Comparison of ENCODE assay signal across 24 cellular contexts in genomic region chr11:47688986-47689385, GRCh38. TPM values are rescaled to one million over a fixed set of nuclear protein-coding genes. Genes with fewer than 3 reads are reported as not detected.
"Had no signal": no experiment of that assay in that cellular context is flagged by ENCODE, and none has a peak within 500 bp of the region (broad histone marks: within the 10 kb centered on the region; RNA-seq: fewer than 3 reads in every experiment).

No MANE protein-coding gene starts in this region.

- DNase-seq: glutamatergic neuron; heart left ventricle; islet precursor cell; lower lobe of right lung; mammary epithelial cell; mesenchymal stem cell; naive thymus-derived CD4-positive, alpha-beta T cell; pancreas; retina; right cardiac atrium; spleen; stimulated activated CD4-positive, alpha-beta T cell treated with anti-CD3 and anti-CD28 coated beads, Interleukin-4, amount 100 ng/mL, for 24 hours; stimulated activated naive CD4-positive, alpha-beta T cell treated with Interleukin-2 at 50 U/mL for 16 hours; stimulated activated naive CD8-positive, alpha-beta T cell treated with anti-CD3 and anti-CD28 coated beads, Interleukin-15, amount 100 ng/mL, for 72 hours; substantia nigra had no signal

- ATAC-seq: heart left ventricle; left lobe of liver; lower lobe of right lung; naive thymus-derived CD4-positive, alpha-beta T cell; natural killer cell treated with Interleukin-12 subunit alpha and Interleukin-12 subunit beta and Interleukin-15 and Interleukin-18, amount 100 ng/mL, for 72 hours; pancreas; right cardiac atrium; sciatic nerve; stimulated activated effector memory CD8-positive, alpha-beta T cell treated with anti-CD3 and anti-CD28 coated beads, Interleukin-12 subunit alpha, Interleukin-12 subunit beta, amount 100 ng/mL, for 72 hours; stimulated activated naive CD8-positive, alpha-beta T cell treated with anti-CD3 and anti-CD28 coated beads, Interleukin-15, amount 100 ng/mL, for 72 hours; upper lobe of right lung had no signal

- H3K4me3 ChIP-seq: heart left ventricle, lower lobe of right lung, pancreas, prostate gland, skin epidermis, spleen, upper lobe of right lung had no signal

- H3K9me3 ChIP-seq: heart left ventricle, lower lobe of right lung, pancreas, prostate gland, spleen, upper lobe of right lung had no signal

- H3K36me3 ChIP-seq: heart left ventricle, lower lobe of right lung, pancreas, prostate gland, spleen, upper lobe of right lung had no signal

- H3K27me3 ChIP-seq: heart left ventricle, pancreas, spleen, upper lobe of right lung had no signal

- FAIRE-seq: pancreas, urothelium cell line had no signal

- H3K27ac ChIP-seq: heart left ventricle, lower lobe of right lung, pancreas, prostate gland, skin epidermis, spleen, upper lobe of right lung had no signal

- H3K4me1 ChIP-seq: heart left ventricle, lower lobe of right lung, pancreas, prostate gland, spleen, upper lobe of right lung had no signal

RNA-seq across cellular contexts. Expression of gene AGBL2, which starts 26.2 kb away (rescaled TPM):
- polyA plus RNA-seq: neural cell had no signal
